ENCODE assay signal across 20 cellular contexts in genomic region chr5:53453898-53454837, GRCh38. TPM values are rescaled to one million over a fixed set of nuclear protein-coding genes. Genes with fewer than 3 reads are reported as not detected.
"Had no signal": no experiment of that assay in that cellular context is flagged by ENCODE, and none has a peak within 500 bp of the region (broad histone marks: within the 10 kb centered on the region; RNA-seq: fewer than 3 reads in every experiment).

No MANE protein-coding gene starts in this region.

- DNase-seq: activated B cell treated with CpG ODN at 0.5 μM for 24 hours; activated CD4-positive, alpha-beta T cell treated with anti-CD3 and anti-CD28 coated beads for 36 hours; activated CD4-positive, alpha-beta T cell treated with anti-CD3 and anti-CD28 coated beads, Interleukin-2, amount 50 U/mL, for 4 hours; activated effector memory CD4-positive, alpha-beta T cell treated with Interleukin-2 at 50 U/mL for 16 hours; activated naive CD4-positive, alpha-beta T cell treated with anti-CD3 and anti-CD28 coated beads for 36 hours; activated naive CD8-positive, alpha-beta T cell treated with anti-CD3 and anti-CD28 coated beads, Interleukin-2, amount 10 ng/mL, durations not matched to agents 7 days and 5 days; activated T-cell treated with anti-CD3 and anti-CD28 coated beads, Interleukin-2, amount 50 U/mL, for 72 hours; amniotic stem cell; foreskin fibroblast; left colon; lower lobe of right lung; naive B cell; retina; stimulated activated CD4-positive, alpha-beta T cell treated with anti-CD3 and anti-CD28 coated beads, Interleukin-4, amount 100 ng/mL, for 24 hours; stimulated activated naive CD8-positive, alpha-beta T cell treated with anti-CD3 and anti-CD28 coated beads, Interleukin-15, Interleukin-2, amounts not matched to agents 100 U/mL and 50 U/mL, for 24 hours; T-helper 9 cell; thyroid gland; upper lobe of right lung had no signal

- H3K27ac Mint-ChIP-seq: activated B cell treated with CpG ODN at 0.5 μM for 24 hours; activated CD4-positive, alpha-beta T cell treated with anti-CD3 and anti-CD28 coated beads for 36 hours; activated naive CD4-positive, alpha-beta T cell treated with anti-CD3 and anti-CD28 coated beads for 36 hours; activated naive CD8-positive, alpha-beta T cell treated with anti-CD3 and anti-CD28 coated beads, Interleukin-2, amount 10 ng/mL, durations not matched to agents 7 days and 5 days; activated T-cell treated with anti-CD3 and anti-CD28 coated beads, Interleukin-2, amount 50 U/mL, for 72 hours; naive B cell had no signal

- H3K9me3 Mint-ChIP-seq: activated B cell treated with CpG ODN at 0.5 μM for 24 hours; activated naive CD4-positive, alpha-beta T cell treated with anti-CD3 and anti-CD28 coated beads for 36 hours; activated naive CD8-positive, alpha-beta T cell treated with anti-CD3 and anti-CD28 coated beads, Interleukin-2, amount 10 ng/mL, durations not matched to agents 7 days and 5 days; naive B cell had no signal

- H3K27ac ChIP-seq: lower lobe of right lung, thyroid gland, upper lobe of right lung had no signal

- H3K4me3 Mint-ChIP-seq: activated B cell treated with CpG ODN at 0.5 μM for 24 hours; activated CD4-positive, alpha-beta T cell treated with anti-CD3 and anti-CD28 coated beads for 36 hours; activated naive CD4-positive, alpha-beta T cell treated with anti-CD3 and anti-CD28 coated beads for 36 hours; activated naive CD8-positive, alpha-beta T cell treated with anti-CD3 and anti-CD28 coated beads, Interleukin-2, amount 10 ng/mL, durations not matched to agents 7 days and 5 days; activated T-cell treated with anti-CD3 and anti-CD28 coated beads, Interleukin-2, amount 50 U/mL, for 72 hours; naive B cell had no signal

- H3K36me3 Mint-ChIP-seq: activated naive CD8-positive, alpha-beta T cell treated with anti-CD3 and anti-CD28 coated beads, Interleukin-2, amount 10 ng/mL, durations not matched to agents 7 days and 5 days; naive B cell had no signal

- H3K27me3 ChIP-seq: thyroid gland, upper lobe of right lung had no signal

- H3K4me1 Mint-ChIP-seq: activated B cell treated with CpG ODN at 0.5 μM for 24 hours; activated CD4-positive, alpha-beta T cell treated with anti-CD3 and anti-CD28 coated beads for 36 hours; activated naive CD8-positive, alpha-beta T cell treated with anti-CD3 and anti-CD28 coated beads, Interleukin-2, amount 10 ng/mL, durations not matched to agents 7 days and 5 days; naive B cell had no signal

- H3K4me3 ChIP-seq: lower lobe of right lung, thyroid gland, upper lobe of right lung had no signal

- H3K36me3 ChIP-seq: lower lobe of right lung, thyroid gland, upper lobe of right lung had no signal

- H3K9me3 ChIP-seq: lower lobe of right lung, thyroid gland, upper lobe of right lung had no signal

- H3K4me1 ChIP-seq: lower lobe of right lung, thyroid gland, upper lobe of right lung had no signal

RNA-seq across cellular contexts. Expression of gene FST, which starts 26.3 kb away (rescaled TPM):
- total RNA-seq: activated B cell treated with CpG ODN at 0.5 μM for 24 hours; activated CD8-positive, alpha-beta memory T cell treated with anti-CD3 and anti-CD28 coated beads for 36 hours; T-helper 1 cell treated with Interleukin-12 subunit alpha and Interleukin-12 subunit beta and Interleukin-4 antibody, amounts not matched to agents 30 ng/mL and 1 ng/mL, for 36 hours had no signal
